Comparison of ENCODE assay signal across 10 cellular contexts in the genomic region with DNA sequence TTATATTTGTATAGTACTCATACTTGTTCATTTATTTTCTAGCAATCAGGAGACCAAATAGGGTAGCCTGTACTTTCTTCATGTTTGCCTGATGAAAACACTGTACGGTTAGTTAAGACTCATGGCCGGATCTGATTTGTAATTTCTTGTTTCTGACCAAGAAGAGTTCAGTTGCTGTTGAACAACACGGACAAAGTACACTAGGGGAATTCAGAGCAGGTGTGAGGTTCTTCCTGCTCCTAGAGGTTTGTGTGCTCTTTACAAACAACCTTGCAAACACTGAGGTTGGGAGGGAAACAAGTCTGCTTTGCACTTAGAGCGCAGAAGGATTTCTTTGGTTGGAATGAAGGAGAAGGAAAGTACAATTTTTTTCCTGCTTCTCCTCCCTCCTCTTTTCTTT.
DNase-seq lines count a peak whose midpoint lies in the region; ATAC-seq, FAIRE-seq and TF ChIP-seq lines count a peak whose summit lies in the region.
"Had no signal": no experiment of that assay in that cellular context is flagged by ENCODE, and none has a peak within 500 bp of the region (broad histone marks: within the 10 kb centered on the region; RNA-seq: fewer than 3 reads in every experiment).

No MANE protein-coding gene starts in this region.

- peak; percentile 76 for FAIRE-seq in HepG2 (lab: Jason Lieb, UNC)
- FAIRE-seq: K562 had no signal

- DNase-seq in GM12865 (ENCODE audit: low read depth) = peak; percentile 90
- DNase-seq in HepG2 (ENCODE audit: low spot score) = peak; percentile 83
- no peak for DNase-seq in activated gamma-delta T cell treated with Interleukin-2 at 50 U/mL for 16 hours
- DNase-seq in NCI-H2081 treated with DMSO at 0.1 percent for 48 hours (lab: John Stamatoyannopoulos, UW) = no peak
- DNase-seq in SK-N-DZ (ENCODE audit: low spot score) = no peak
- no peak for DNase-seq in left ventricle myocardium inferior
- DNase-seq: EL had no signal

- H3K9ac ChIP-seq in HepG2 (ENCODE audit: insufficient read depth, low read depth, low read length) = peak overlapping the region; percentile 42; the same call in 1 of the 2 replicates

- intact Hi-C loops in HepG2 (cut with micrococcal nuclease; ENCODE audit: unreplicated experiment) = loop anchor here (2.0 to 10.0 kb wide), 2 partner anchors 52 to 672 kb away; no protein-coding TSS in a partner anchor
- intact Hi-C loops in left ventricle myocardium inferior (cut with micrococcal nuclease) = no loop called here

- H3K4me3 ChIP-seq in GM12865 (ENCODE audit: low read depth, low read length) (peak overlapping the region; percentile 52), HepG2 (replicated peaks in 1 of 3; ENCODE audit: insufficient read depth in 1 of 3, low read depth in 2 of 3, low read length in 3 of 3) (peak overlapping the region in 1 of 3 experiments; percentile 32; a peak in 1 of 6 replicates), left ventricle myocardium inferior (no peak overlapping the region)
- H3K4me3 ChIP-seq: K562 had no signal

- H3K27ac ChIP-seq in HepG2 (ENCODE audit: extremely low read length, insufficient read depth, low read length) = peak overlapping the region; percentile 71
- no peak overlapping the region for H3K27ac ChIP-seq in left ventricle myocardium inferior (replicated peaks)

- H3K36me3 ChIP-seq in HepG2 (replicated peaks in 1 of 2; ENCODE audit: control insufficient read depth in 1 of 2, insufficient read depth in 2 of 2, low read length in 2 of 2) (no peaks in the 10 kb centered on the region), left ventricle myocardium inferior (no peaks in the 10 kb centered on the region)

- no peak for TF ChIP-seq RAD21 in HepG2 (CRISPR knock-in tag; IDR thresholded peaks at IDR 0.05)

- no peak overlapping the region for H2AFZ ChIP-seq in HepG2 (ENCODE audit: low read length)

- TF ChIP-seq CTCF in GM12865 (IDR thresholded peaks at IDR 0.05; ENCODE audit: insufficient read depth, low read depth, low read length, missing control alignments) (no peak), HepG2 (CRISPR knock-in tag; IDR thresholded peaks at IDR 0.05) (no peak), left ventricle myocardium inferior (IDR thresholded peaks at IDR 0.05; ENCODE audit: borderline replicate concordance) (no peak)

- H3K9me3 ChIP-seq in HepG2 (ENCODE audit: low read length) (no peaks in the 10 kb centered on the region), left ventricle myocardium inferior (replicated peaks) (no peaks in the 10 kb centered on the region)

- H3K4me2 ChIP-seq in HepG2 (ENCODE audit: low read depth, low read length) = peak overlapping the region; percentile 62

- in situ Hi-C loops in HepG2 (cut with HindIII; ENCODE audit: extremely low pct_ligation_motif_present, low pct_unique_long_range_greater_than_20kb) = loop anchor here (5.0 kb wide), 1 partner anchor 46 kb away; no protein-coding TSS in a partner anchor

- 2% methylated on average over 4 of the region's 4 CpGs for WGBS in HepG2 (ENCODE audit: low lambda C conversion rate)

- TF ChIP-seq POLR2A in HepG2 (IDR thresholded peaks at IDR 0.05; ENCODE audit: insufficient read depth in 1 of 2, low read depth in 2 of 2, low read length in 2 of 2) = no peak

- ATAC-seq in GM21526 (IDR thresholded peaks at IDR 0.05; ENCODE audit: low FRiP score, unreplicated experiment) (peak; percentile 31), HG03457 (IDR thresholded peaks at IDR 0.05; ENCODE audit: unreplicated experiment) (peak; percentile 36), HepG2 (peak; percentile 53)
- ATAC-seq: K562 had no signal

- H3K27me3 ChIP-seq in HepG2 (ENCODE audit: control insufficient read depth in 1 of 2, insufficient read depth in 2 of 2, low read length in 2 of 2) = no peaks in the 10 kb centered on the region
- no peaks in the 10 kb centered on the region for H3K27me3 ChIP-seq in left ventricle myocardium inferior (ENCODE audit: low read depth)

- POLR2A ChIA-PET in HepG2 (lab: Yijun Ruan, JAX) = no interaction called here

- H3K4me1 ChIP-seq in HepG2 (ENCODE audit: insufficient read depth, low read length) (peaks cover 96% of the 10 kb centered on the region), left ventricle myocardium inferior (peaks cover 82% of the 10 kb centered on the region)

- H4K20me1 ChIP-seq in HepG2 (ENCODE audit: insufficient read depth, low read length) = peaks cover 15% of the 10 kb centered on the region

- H3K79me2 ChIP-seq in HepG2 (ENCODE audit: insufficient read depth, low read length) = peaks cover 92% of the 10 kb centered on the region

- TF ChIP-seq EP300 in HepG2 (IDR thresholded peaks at IDR 0.05; ENCODE audit: low read depth in 2 of 2, low read length in 2 of 2) = peak in 1 of 2 experiments; percentile 85; a peak in 2 of 4 replicates
- peak; percentile 65; the same call in 1 of the 2 replicates for TF ChIP-seq EP300 in HepG2 (CRISPR knock-in tag; IDR thresholded peaks at IDR 0.05; ENCODE audit: borderline replicate concordance)

- CTCF ChIA-PET in HepG2 (lab: Yijun Ruan, JAX; ENCODE audit: low intra/inter-chr PET ratio, low total read pairs) = no interaction called here

- no TSS peak for BruUV-seq in HepG2 (replicated peaks; lab: Mats Ljungman, UMichigan)

TF ChIP-seq in HepG2, 621 proteins besides CTCF, POLR2A, EP300 and RAD21 (continues in another document):
- TF ChIP-seq ZNF292 (CRISPR knock-in tag; IDR thresholded peaks at IDR 0.05; ENCODE audit: borderline replicate concordance, low read depth) = peak; percentile 57; the same call in 1 of the 2 replicates
- peak; percentile 36; the same call in 1 of the 2 replicates for TF ChIP-seq HMG20A (CRISPR knock-in tag; IDR thresholded peaks at IDR 0.05; ENCODE audit: borderline replicate concordance)
- TF ChIP-seq, protein P1, sequence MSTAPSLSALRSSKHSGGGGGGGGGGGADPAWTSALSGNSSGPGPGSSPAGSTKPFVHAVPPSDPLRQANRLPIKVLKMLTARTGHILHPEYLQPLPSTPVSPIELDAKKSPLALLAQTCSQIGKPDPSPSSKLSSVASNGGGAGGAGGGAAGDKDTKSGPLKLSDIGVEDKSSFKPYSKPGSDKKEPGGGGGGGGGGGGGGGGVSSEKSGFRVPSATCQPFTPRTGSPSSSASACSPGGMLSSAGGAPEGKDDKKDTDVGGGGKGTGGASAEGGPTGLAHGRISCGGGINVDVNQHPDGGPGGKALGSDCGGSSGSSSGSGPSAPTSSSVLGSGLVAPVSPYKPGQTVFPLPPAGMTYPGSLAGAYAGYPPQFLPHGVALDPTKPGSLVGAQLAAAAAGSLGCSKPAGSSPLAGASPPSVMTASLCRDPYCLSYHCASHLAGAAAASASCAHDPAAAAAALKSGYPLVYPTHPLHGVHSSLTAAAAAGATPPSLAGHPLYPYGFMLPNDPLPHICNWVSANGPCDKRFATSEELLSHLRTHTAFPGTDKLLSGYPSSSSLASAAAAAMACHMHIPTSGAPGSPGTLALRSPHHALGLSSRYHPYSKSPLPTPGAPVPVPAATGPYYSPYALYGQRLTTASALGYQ (CRISPR knock-in tag; IDR thresholded peaks at IDR 0.05) = peak; percentile 46; the same call in 1 of the 2 replicates
- peak; percentile 79; the same call in 1 of the 2 replicates for TF ChIP-seq TBX3 (IDR thresholded peaks at IDR 0.05; ENCODE audit: borderline replicate concordance)
- TF ChIP-seq NR1H2 (CRISPR knock-in tag; IDR thresholded peaks at IDR 0.05; ENCODE audit: borderline replicate concordance, low read depth) = no peak
- TF ChIP-seq NFYC (CRISPR knock-in tag; IDR thresholded peaks at IDR 0.05) = no peak
- no peak for TF ChIP-seq ZNF563 (CRISPR knock-in tag; IDR thresholded peaks at IDR 0.05)
- TF ChIP-seq NAIF1 (CRISPR knock-in tag; IDR thresholded peaks at IDR 0.05; ENCODE audit: borderline replicate concordance) = no peak
- TF ChIP-seq SP5 (CRISPR knock-in tag; IDR thresholded peaks at IDR 0.05; ENCODE audit: borderline replicate concordance, low read depth) = no peak
- peak; percentile 32 for TF ChIP-seq ASH2L (IDR thresholded peaks at IDR 0.05; ENCODE audit: insufficient read length, low read depth, low read length)
- no peak for TF ChIP-seq FOXA1 (IDR thresholded peaks at IDR 0.05)
- TF ChIP-seq FOXA1 (CRISPR knock-in tag; IDR thresholded peaks at IDR 0.05) = peak; percentile 68
- TF ChIP-seq CAMTA2 (CRISPR knock-in tag; IDR thresholded peaks at IDR 0.05; ENCODE audit: borderline replicate concordance) = no peak
- TF ChIP-seq, protein P2, sequence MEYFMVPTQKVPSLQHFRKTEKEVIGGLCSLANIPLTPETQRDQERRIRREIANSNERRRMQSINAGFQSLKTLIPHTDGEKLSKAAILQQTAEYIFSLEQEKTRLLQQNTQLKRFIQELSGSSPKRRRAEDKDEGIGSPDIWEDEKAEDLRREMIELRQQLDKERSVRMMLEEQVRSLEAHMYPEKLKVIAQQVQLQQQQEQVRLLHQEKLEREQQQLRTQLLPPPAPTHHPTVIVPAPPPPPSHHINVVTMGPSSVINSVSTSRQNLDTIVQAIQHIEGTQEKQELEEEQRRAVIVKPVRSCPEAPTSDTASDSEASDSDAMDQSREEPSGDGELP (IDR thresholded peaks at IDR 0.05; ENCODE audit: borderline replicate concordance, low read depth) = 0 out of 2 replicates have a peak, but pooled peaks have one; percentile 11
- peak; percentile 97 for TF ChIP-seq BCL6 (CRISPR knock-in tag; IDR thresholded peaks at IDR 0.05)
- no peak for TF ChIP-seq SOX13 (IDR thresholded peaks at IDR 0.05)
- peak in 1 of 2 experiments; percentile 79; a peak in 2 of 4 replicates for TF ChIP-seq SOX13 (CRISPR knock-in tag; conservative IDR thresholded peaks at IDR 0.05 in 1 of 2, IDR thresholded peaks at IDR 0.05 in 1 of 2)
- TF ChIP-seq ZNF34 (CRISPR knock-in tag; IDR thresholded peaks at IDR 0.05; ENCODE audit: borderline replicate concordance) = no peak
- TF ChIP-seq ZNF747 (CRISPR knock-in tag; IDR thresholded peaks at IDR 0.05; ENCODE audit: borderline replicate concordance) = no peak
- peak; percentile 87 for TF ChIP-seq GATAD2A (CRISPR knock-in tag; IDR thresholded peaks at IDR 0.05)
- TF ChIP-seq ZSCAN29 (CRISPR knock-in tag; conservative IDR thresholded peaks at IDR 0.05) = no peak
- TF ChIP-seq, protein P3, sequence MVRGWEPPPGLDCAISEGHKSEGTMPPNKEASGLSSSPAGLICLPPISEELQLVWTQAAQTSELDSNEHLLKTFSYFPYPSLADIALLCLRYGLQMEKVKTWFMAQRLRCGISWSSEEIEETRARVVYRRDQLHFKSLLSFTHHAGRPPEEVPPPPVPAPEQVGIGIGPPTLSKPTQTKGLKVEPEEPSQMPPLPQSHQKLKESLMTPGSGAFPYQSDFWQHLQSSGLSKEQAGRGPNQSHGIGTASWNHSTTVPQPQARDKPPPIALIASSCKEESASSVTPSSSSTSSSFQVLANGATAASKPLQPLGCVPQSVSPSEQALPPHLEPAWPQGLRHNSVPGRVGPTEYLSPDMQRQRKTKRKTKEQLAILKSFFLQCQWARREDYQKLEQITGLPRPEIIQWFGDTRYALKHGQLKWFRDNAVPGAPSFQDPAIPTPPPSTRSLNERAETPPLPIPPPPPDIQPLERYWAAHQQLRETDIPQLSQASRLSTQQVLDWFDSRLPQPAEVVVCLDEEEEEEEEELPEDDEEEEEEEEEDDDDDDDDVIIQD (CRISPR knock-in tag; IDR thresholded peaks at IDR 0.05; ENCODE audit: low read depth) = peak; percentile 61; the same call in 1 of the 2 replicates

Comparison
In these comparisons a context has a peak if more than half of its experiments do, and no peak if none do; other contexts are left out.
1. DNase-seq: peak in GM12865 (single experiment) and HepG2 (single experiment); none in activated gamma-delta T cell treated with Interleukin-2 at 50 U/mL for 16 hours (single experiment), NCI-H2081 treated with DMSO at 0.1 percent for 48 hours (single experiment), SK-N-DZ (single experiment) and left ventricle myocardium inferior (single experiment).
2. Peak in every context shown above with its lines, with median percentiles within 50 percentile points of each other: ATAC-seq.